Comparison of ENCODE assay signal across 10 cellular contexts in genomic region chr10:102312683-102313082, GRCh38.
DNase-seq lines count a peak whose midpoint lies in the region; ATAC-seq and TF ChIP-seq lines count a peak whose summit lies in the region.
"Had no signal": no experiment of that assay in that cellular context is flagged by ENCODE, and none has a peak within 500 bp of the region (broad histone marks: within the 10 kb centered on the region; RNA-seq: fewer than 3 reads in every experiment).

No MANE protein-coding gene starts in this region.

- no peak overlapping the region for H3K4me3 Mint-ChIP-seq in activated T-cell treated with anti-CD3 and anti-CD28 coated beads, Interleukin-2, amount 50 U/mL, for 24 hours
- H3K4me3 Mint-ChIP-seq: activated CD8-positive, alpha-beta memory T cell treated with anti-CD3 and anti-CD28 coated beads, Interleukin-2, amount 10 ng/mL, durations not matched to agents 7 days and 5 days had no signal

- no peak overlapping the region for H3K4me2 ChIP-seq in PC-3 (ENCODE audit: low read length)

- POLR2A ChIA-PET in PC-3 (lab: Charles Lee; ENCODE audit: unreplicated experiment) (no interaction called here), RWPE1 (lab: Yijun Ruan, JAX; ENCODE audit: low non-redundant PET) (no interaction called here)

- H3K9me3 Mint-ChIP-seq in activated T-cell treated with anti-CD3 and anti-CD28 coated beads, Interleukin-2, amount 50 U/mL, for 24 hours: no peaks in the 10 kb centered on the region

- peak overlapping the region; percentile 36; the same call in 1 of the 2 replicates for H3K27ac ChIP-seq in PC-3 (ENCODE audit: low read length)
- no peak overlapping the region for H3K27ac ChIP-seq in RWPE1

- peaks cover 14% of the 10 kb centered on the region for H3K36me3 Mint-ChIP-seq in activated T-cell treated with anti-CD3 and anti-CD28 coated beads, Interleukin-2, amount 50 U/mL, for 24 hours (ENCODE audit: low read depth)

- no peaks in the 10 kb centered on the region for H3K27me3 Mint-ChIP-seq in activated T-cell treated with anti-CD3 and anti-CD28 coated beads, Interleukin-2, amount 50 U/mL, for 24 hours
- H3K27me3 Mint-ChIP-seq: activated CD8-positive, alpha-beta memory T cell treated with anti-CD3 and anti-CD28 coated beads, Interleukin-2, amount 10 ng/mL, durations not matched to agents 7 days and 5 days had no signal

- H2AFZ ChIP-seq in PC-3 (ENCODE audit: low read length): no peak overlapping the region

- H3K4me3 ChIP-seq in PC-3 (ENCODE audit: low read length) (no peak overlapping the region), epithelial cell of esophagus (ENCODE audit: low read length) (no peak overlapping the region)

- peaks cover 47% of the 10 kb centered on the region for H3K79me2 ChIP-seq in PC-3 (ENCODE audit: low read length)

- H3F3A ChIP-seq in PC-3 (ENCODE audit: low read length, unreplicated experiment): no peaks in the 10 kb centered on the region

- TF ChIP-seq CTCF in PC-3 (conservative IDR thresholded peaks at IDR 0.05; ENCODE audit: low read depth, low read length): no peak
- no peak for TF ChIP-seq CTCF in epithelial cell of esophagus (IDR thresholded peaks at IDR 0.05; ENCODE audit: insufficient read depth, low read depth, low read length, missing control alignments)
- no peak for TF ChIP-seq CTCF in RWPE1 (conservative IDR thresholded peaks at IDR 0.05; ENCODE audit: low read depth)

- BruUV-seq in PC-3 (replicated peaks; lab: Mats Ljungman, UMichigan): no TSS peak

- H4K20me1 ChIP-seq in PC-3 (ENCODE audit: low read length): no peaks in the 10 kb centered on the region; the same call in 1 of the 2 replicates

- DNase-seq in activated T-cell treated with anti-CD3 and anti-CD28 coated beads, Interleukin-2, amount 50 U/mL, for 24 hours: no peak
- no peak for DNase-seq in activated T-cell treated with anti-CD3 and anti-CD28 coated beads for 4 hours
- DNase-seq in PC-3: peak; percentile 26
- peak; percentile 67 for DNase-seq in epithelial cell of esophagus (ENCODE audit: low read depth)
- peak; percentile 70 for DNase-seq in renal cortical epithelial cell (ENCODE audit: low read depth)
- no peak for DNase-seq in RWPE1 (ENCODE audit: low spot score)
- DNase-seq in occipital lobe (lab: John Stamatoyannopoulos, UW): no peak
- no peak for DNase-seq in globus pallidus (ENCODE audit: low spot score)
- DNase-seq: activated CD8-positive, alpha-beta memory T cell treated with anti-CD3 and anti-CD28 coated beads, Interleukin-2, amount 10 ng/mL, durations not matched to agents 7 days and 5 days; NCI-H2107 had no signal

- H3K36me3 ChIP-seq in PC-3 (ENCODE audit: low read depth, low read length): peaks cover 3% of the 10 kb centered on the region; the same call in 1 of the 2 replicates

- CTCF ChIA-PET in PC-3 (lab: Charles Lee): no interaction called here
- CTCF ChIA-PET in RWPE1 (lab: Yijun Ruan, JAX): interaction anchor here (0.5 to 0.9 kb wide), 4 partner anchors 25 to 252 kb away, joined by 3 to 7 read pairs (median 3); no protein-coding TSS in a partner anchor

- ATAC-seq in PC-3: peak; percentile 57
- ATAC-seq: activated CD8-positive, alpha-beta memory T cell treated with anti-CD3 and anti-CD28 coated beads, Interleukin-2, amount 10 ng/mL, durations not matched to agents 7 days and 5 days had no signal

- intact Hi-C loops in PC-3 (cut with micrococcal nuclease): no loop called here

- H3K4me1 ChIP-seq in PC-3 (ENCODE audit: insufficient read depth, low read length): peaks cover 29% of the 10 kb centered on the region; the same call in 1 of the 2 replicates

- peak overlapping the region; percentile 77 for H3K27ac Mint-ChIP-seq in activated T-cell treated with anti-CD3 and anti-CD28 coated beads, Interleukin-2, amount 50 U/mL, for 24 hours
- H3K27ac Mint-ChIP-seq: activated CD8-positive, alpha-beta memory T cell treated with anti-CD3 and anti-CD28 coated beads, Interleukin-2, amount 10 ng/mL, durations not matched to agents 7 days and 5 days had no signal

- H3K9ac ChIP-seq in PC-3 (ENCODE audit: low read length): no peak overlapping the region

- no peaks in the 10 kb centered on the region for H3K9me3 ChIP-seq in PC-3 (ENCODE audit: low read length)

- H3K9me2 ChIP-seq in PC-3 (replicated peaks; ENCODE audit: low read length): no peaks in the 10 kb centered on the region

- peaks cover 57% of the 10 kb centered on the region for H3K4me1 Mint-ChIP-seq in activated T-cell treated with anti-CD3 and anti-CD28 coated beads, Interleukin-2, amount 50 U/mL, for 24 hours (ENCODE audit: low read depth)

- H3K27me3 ChIP-seq in PC-3 (ENCODE audit: low read length): no peaks in the 10 kb centered on the region

Comparison
In these comparisons a context has a peak if more than half of its experiments do, and no peak if none do; other contexts are left out.
1. DNase-seq: peak in PC-3 (single experiment), epithelial cell of esophagus (single experiment) and renal cortical epithelial cell (single experiment); none in activated T-cell treated with anti-CD3 and anti-CD28 coated beads, Interleukin-2, amount 50 U/mL, for 24 hours (single experiment), activated T-cell treated with anti-CD3 and anti-CD28 coated beads for 4 hours (single experiment), RWPE1 (single experiment), occipital lobe (single experiment) and globus pallidus (single experiment).